17 cellular contexts compared by ENCODE assay signal in genomic region chr12:113099364-113099763, GRCh38. TPM values are rescaled to one million over a fixed set of nuclear protein-coding genes. Genes with fewer than 3 reads are reported as not detected.
"Had no signal": no experiment of that assay in that cellular context is flagged by ENCODE, and none has a peak within 500 bp of the region (broad histone marks: within the 10 kb centered on the region; RNA-seq: fewer than 3 reads in every experiment).

No MANE protein-coding gene starts in this region.

- H3K36me3 Mint-ChIP-seq: activated naive CD4-positive, alpha-beta T cell treated with anti-CD3 and anti-CD28 coated beads, Interleukin-2, amount 10 ng/mL, durations not matched to agents 7 days and 5 days had no signal

- H3K27ac ChIP-seq: lower lobe of right lung, transverse colon, uterus had no signal

- H3K36me3 ChIP-seq: lower lobe of right lung, transverse colon, uterus had no signal

- H3K27ac Mint-ChIP-seq: activated CD8-positive, alpha-beta T cell treated with anti-CD3 and anti-CD28 coated beads for 36 hours; activated naive CD4-positive, alpha-beta T cell treated with anti-CD3 and anti-CD28 coated beads, Interleukin-2, amount 10 ng/mL, durations not matched to agents 7 days and 5 days; nephron; stimulated activated naive CD8-positive, alpha-beta T cell treated with anti-CD3 and anti-CD28 coated beads, Interleukin-15, Interleukin-2, amounts not matched to agents 100 ng/mL and 50 ng/mL, for 24 hours had no signal

- H3K27me3 Mint-ChIP-seq: activated B cell treated with CpG ODN at 0.5 μM for 24 hours; activated CD8-positive, alpha-beta T cell treated with anti-CD3 and anti-CD28 coated beads for 36 hours; stimulated activated naive CD8-positive, alpha-beta T cell treated with anti-CD3 and anti-CD28 coated beads, Interleukin-15, Interleukin-2, amounts not matched to agents 100 ng/mL and 50 ng/mL, for 24 hours had no signal

- H3K9me3 ChIP-seq: lower lobe of right lung, transverse colon, uterus had no signal

- H3K4me3 ChIP-seq: lower lobe of right lung, transverse colon, uterus had no signal

- H3K4me1 ChIP-seq: uterus had no signal

- ATAC-seq: left colon had no signal

- H3K9me3 Mint-ChIP-seq: activated B cell treated with CpG ODN at 0.5 μM for 24 hours; activated CD8-positive, alpha-beta T cell treated with anti-CD3 and anti-CD28 coated beads for 36 hours; activated naive CD4-positive, alpha-beta T cell treated with anti-CD3 and anti-CD28 coated beads, Interleukin-2, amount 10 ng/mL, durations not matched to agents 7 days and 5 days; nephron; stimulated activated naive CD8-positive, alpha-beta T cell treated with anti-CD3 and anti-CD28 coated beads, Interleukin-15, Interleukin-2, amounts not matched to agents 100 ng/mL and 50 ng/mL, for 24 hours had no signal

- DNase-seq: activated B cell treated with CpG ODN at 0.5 μM for 24 hours; activated CD4-positive, alpha-beta T cell treated with anti-CD3 and anti-CD28 coated beads for 4 hours; activated CD8-positive, alpha-beta T cell treated with anti-CD3 and anti-CD28 coated beads for 36 hours; activated naive CD4-positive, alpha-beta T cell treated with anti-CD3 and anti-CD28 coated beads, Interleukin-2, amount 10 ng/mL, durations not matched to agents 7 days and 5 days; activated T-cell treated with anti-CD3 and anti-CD28 coated beads, Interleukin-2, amount 50 U/mL, for 1 hour; cortex of kidney; hypothalamus; islet precursor cell; left colon; lower lobe of right lung; stimulated activated CD8-positive, alpha-beta memory T cell treated with anti-CD3 and anti-CD28 coated beads, Interleukin-4, amount 100 ng/mL, for 48 hours; transverse colon; uterus had no signal

- H3K4me3 Mint-ChIP-seq: activated B cell treated with CpG ODN at 0.5 μM for 24 hours; activated CD8-positive, alpha-beta T cell treated with anti-CD3 and anti-CD28 coated beads for 36 hours; activated naive CD4-positive, alpha-beta T cell treated with anti-CD3 and anti-CD28 coated beads, Interleukin-2, amount 10 ng/mL, durations not matched to agents 7 days and 5 days; nephron; stimulated activated naive CD8-positive, alpha-beta T cell treated with anti-CD3 and anti-CD28 coated beads, Interleukin-15, Interleukin-2, amounts not matched to agents 100 ng/mL and 50 ng/mL, for 24 hours had no signal

- FAIRE-seq: frontal cortex had no signal

RNA-seq across cellular contexts. Expression of gene RASAL1, which starts 36.2 kb away (rescaled TPM):
- total RNA-seq: aorta had no signal
- polyA plus RNA-seq: aorta had no signal

RNA-seq across cellular contexts. Expression of gene CFAP73, which starts 50.2 kb away (rescaled TPM):
- total RNA-seq: aorta, frontal cortex, transverse colon had no signal
